8 cellular contexts compared by ENCODE assay signal in the genomic region with DNA sequence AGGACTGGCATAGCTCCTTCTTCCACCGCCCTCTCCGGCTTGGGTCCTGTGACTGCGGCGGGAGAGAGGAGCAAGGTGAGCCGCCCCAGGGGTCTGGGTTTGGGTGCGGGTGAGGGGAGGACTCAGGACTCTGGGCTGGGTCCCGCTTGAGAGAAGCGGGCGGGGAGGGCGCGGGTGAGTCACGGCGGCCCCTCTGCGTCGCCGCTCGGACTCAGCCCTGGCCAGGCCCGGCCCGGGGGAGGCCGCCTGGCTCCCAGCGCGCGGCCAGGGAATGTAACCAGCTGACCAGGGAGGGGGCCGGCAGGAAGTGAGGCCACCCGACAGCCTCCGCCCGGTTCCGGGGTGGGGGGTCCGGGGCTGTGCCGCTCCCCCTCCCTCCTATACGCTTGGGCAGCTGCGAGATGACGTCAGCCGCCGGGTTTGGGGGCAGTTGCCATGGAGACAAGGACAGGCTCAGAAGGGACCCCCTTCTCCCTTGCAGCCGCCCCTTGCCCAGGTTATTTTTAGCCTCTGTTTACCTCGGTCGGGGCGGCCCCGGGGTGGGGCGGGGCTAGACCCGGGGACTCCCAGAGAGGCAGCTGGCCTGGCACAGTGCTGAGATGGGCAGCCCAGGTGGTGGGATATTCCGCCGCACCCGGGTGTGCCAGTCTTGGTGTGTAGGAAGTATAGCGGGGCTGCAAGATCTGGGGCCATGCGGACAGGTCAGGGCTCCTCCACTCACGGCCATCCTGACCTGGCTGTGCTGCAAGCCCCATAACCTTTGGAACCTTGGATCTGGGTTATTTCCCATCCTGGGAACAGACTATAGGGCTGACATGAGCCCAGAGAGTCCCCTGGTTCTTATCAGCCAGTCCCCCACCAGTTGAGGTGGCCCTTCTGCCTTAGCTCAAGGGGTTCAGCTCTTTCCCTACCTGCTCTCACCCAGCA. TPM values are rescaled to one million over a fixed set of nuclear protein-coding genes. Genes with fewer than 3 reads are reported as not detected.
DNase-seq lines count a peak whose midpoint lies in the region; ATAC-seq and TF ChIP-seq lines count a peak whose summit lies in the region.

No MANE protein-coding gene starts in this region.

- H3K27me3 Mint-ChIP-seq in Calu3 (ENCODE audit: unreplicated experiment) = peaks cover 9% of the 10 kb centered on the region

- H3K36me3 Mint-ChIP-seq in Calu3 (ENCODE audit: insufficient read depth, unreplicated experiment) = peaks cover 45% of the 10 kb centered on the region

- H3K27ac ChIP-seq in ectodermal cell (ENCODE audit: insufficient read depth, low read depth, low read length, poor library complexity, severe bottlenecking) (no peak overlapping the region), right lobe of liver (peak overlapping the region; percentile 70 to 88 (median 76)), stomach (peak overlapping the region; percentile 86 to 93 (median 89))

- intact Hi-C loops in Calu3 (cut with micrococcal nuclease; ENCODE audit: unreplicated experiment) = no loop called here
- intact Hi-C loops in right lobe of liver (cut with DNase I) = no loop called here
- intact Hi-C loops in stomach (cut with DNase I; ENCODE audit: low total_unique reads) = no loop called here

- H3K4me3 ChIP-seq in ectodermal cell (ENCODE audit: insufficient read depth, low read depth, low read length) = peak overlapping the region; percentile 61
- peak overlapping the region; percentile 78 to 87 (median 81) for H3K4me3 ChIP-seq in right lobe of liver
- peak overlapping the region; percentile 70 to 93 (median 84) for H3K4me3 ChIP-seq in stomach

- WGBS in ectodermal cell, 2 experiments = 9% methylated on average over 48 of the region's 48 CpGs
- WGBS in right lobe of liver (ENCODE audit: insufficient coverage, low coverage, low lambda C conversion rate, missing lambda C conversion rate) = 5% methylated on average over 4 of the region's 48 CpGs
- 2 to 6% (median 4%) methylated on average over 28 to 48 of the region's 48 CpGs for WGBS in stomach, 5 donors

- TF ChIP-seq POLR2A in right lobe of liver (IDR thresholded peaks at IDR 0.05) = peak; percentile 81
- no peak for TF ChIP-seq POLR2A in stomach (IDR thresholded peaks at IDR 0.05)

- H3K27ac Mint-ChIP-seq in Calu3 (ENCODE audit: unreplicated experiment) = peak overlapping the region; percentile 76

- H3K4me1 Mint-ChIP-seq in Calu3 (ENCODE audit: low read depth, unreplicated experiment) = peaks cover 44% of the 10 kb centered on the region

- peaks cover 13% of the 10 kb centered on the region for H3K4me1 ChIP-seq in ectodermal cell (ENCODE audit: control insufficient read depth, insufficient read depth, low read length)
- H3K4me1 ChIP-seq in right lobe of liver = peaks cover 0 to 28% (median 9%) of the 10 kb centered on the region in 4 donors
- peaks cover 15 to 60% (median 54%) of the 10 kb centered on the region in 4 donors for H3K4me1 ChIP-seq in stomach

- TF ChIP-seq CTCF in Calu3 (IDR thresholded peaks at IDR 0.05; ENCODE audit: unreplicated experiment) (no peak), right lobe of liver (IDR thresholded peaks at IDR 0.05) (no peak), stomach (IDR thresholded peaks at IDR 0.05) (no peak)

- TF ChIP-seq EP300 in stomach (IDR thresholded peaks at IDR 0.05) = no peak

- DNase-seq in Calu3 (peak; percentile 73), RPMI8226 (peak; percentile 82), right lobe of liver (peak; percentile 69 to 76 (median 75)), stomach (peak; percentile 65), NCI-H1694 (lab: John Stamatoyannopoulos, UW) (no peak), HT-29 (ENCODE audit: low spot score) (no peak)

- no peaks in the 10 kb centered on the region for H3K36me3 ChIP-seq in ectodermal cell (ENCODE audit: control insufficient read depth, insufficient read depth, low read length)
- no peaks in the 10 kb centered on the region for H3K36me3 ChIP-seq in right lobe of liver
- no peaks in the 10 kb centered on the region for H3K36me3 ChIP-seq in stomach

- peak overlapping the region; percentile 87 for H3K4me3 Mint-ChIP-seq in Calu3 (ENCODE audit: low read depth, unreplicated experiment)

- H3K27me3 ChIP-seq in ectodermal cell (ENCODE audit: control insufficient read depth, insufficient read depth, low read length, poor library complexity, severe bottlenecking) = peaks cover 89% of the 10 kb centered on the region
- H3K27me3 ChIP-seq in right lobe of liver = no peaks in the 10 kb centered on the region
- H3K27me3 ChIP-seq in stomach = no peaks in the 10 kb centered on the region

- H3K9me3 ChIP-seq in ectodermal cell (ENCODE audit: control insufficient read depth, low read length) (no peaks in the 10 kb centered on the region), right lobe of liver (no peaks in the 10 kb centered on the region), stomach (no peaks in the 10 kb centered on the region)

- BruUV-seq in Calu3 (replicated peaks; lab: Mats Ljungman, UMichigan) = no TSS peak

- no peaks in the 10 kb centered on the region for H3K9me3 Mint-ChIP-seq in Calu3 (ENCODE audit: low read depth, unreplicated experiment)

- CTCF ChIA-PET in Calu3 (lab: Charles Lee) = interaction anchor here (1.8 to 2.5 kb wide), 3 partner anchors 8 to 130 kb away, joined by 6 to 7 read pairs (median 7); a partner anchor contains a TSS

- ATAC-seq in GM21723 (IDR thresholded peaks at IDR 0.05; ENCODE audit: unreplicated experiment) = peak; percentile 47
- peak; percentile 51 to 64 (median 56) for ATAC-seq in right lobe of liver

RNA-seq across cellular contexts. Expression of a gene that starts 1.6 kb away (rescaled TPM):
- total RNA-seq in Calu3 (2022) (59.0 and 71.6 TPM in 2 replicates), right lobe of liver (10 to 100 TPM; 19.9 to 35.0 (median 26.8) TPM), stomach (100 to 1,000 TPM in 2 of 5 donors, 10 to 100 TPM in 3; 24.0 to 159 (median 38.4) TPM)
- polyA plus RNA-seq in ectodermal cell (2013, experiment 1 of 4) = 19.4 TPM
- 20.5 TPM for polyA plus RNA-seq in ectodermal cell (2013, experiment 2 of 4)
- 17.2 TPM for polyA plus RNA-seq in ectodermal cell (2013, experiment 3 of 4)
- polyA plus RNA-seq in ectodermal cell (2013, experiment 4 of 4) = 19.0 TPM
- 10 to 100 TPM; 17.2 to 29.5 (median 23.4) TPM for polyA plus RNA-seq in stomach
- total RNA-seq in HT-29 (2014; rRNA removed; shearing (Covaris generic)) = 22.8 and 23.8 TPM in 2 replicates

RNA-seq across cellular contexts. Expression of a gene that starts 32.0 kb away (rescaled TPM):
- 50.9 and 52.1 TPM in 2 replicates for total RNA-seq in Calu3 (2022)
- polyA plus RNA-seq in ectodermal cell (2013, experiment 1 of 4) = 89.2 TPM
- 83.8 TPM for polyA plus RNA-seq in ectodermal cell (2013, experiment 2 of 4)
- 66.2 TPM for polyA plus RNA-seq in ectodermal cell (2013, experiment 3 of 4)
- polyA plus RNA-seq in ectodermal cell (2013, experiment 4 of 4) = 66.5 TPM
- total RNA-seq in right lobe of liver = 10 to 100 TPM; 14.3 to 18.5 (median 17.0) TPM
- total RNA-seq in stomach = 10 to 100 TPM; 29.2 to 47.3 (median 38.8) TPM
- 10 to 100 TPM; 15.0 to 19.9 (median 17.9) TPM for polyA plus RNA-seq in stomach
- total RNA-seq in HT-29 (2014; rRNA removed; shearing (Covaris generic)) = 28.3 and 36.4 TPM in 2 replicates

RNA-seq across cellular contexts. Expression of a gene that starts 46.9 kb away (rescaled TPM):
- not detected in 2 replicates for total RNA-seq in Calu3 (2022)
- polyA plus RNA-seq in ectodermal cell (2013, experiment 1 of 4) = not detected
- not detected for polyA plus RNA-seq in ectodermal cell (2013, experiment 2 of 4)
- polyA plus RNA-seq in ectodermal cell (2013, experiment 3 of 4) = not detected
- not detected for polyA plus RNA-seq in ectodermal cell (2013, experiment 4 of 4)
- total RNA-seq in right lobe of liver = not detected
- total RNA-seq in stomach = not detected
- not detected for polyA plus RNA-seq in stomach
- total RNA-seq in HT-29 (2014; rRNA removed; shearing (Covaris generic)) = not detected in 2 replicates

RNA-seq across cellular contexts. Expression of a gene that starts 49.3 kb away (rescaled TPM):
- total RNA-seq in Calu3 (2022) (85.3 and 91.0 TPM in 2 replicates), right lobe of liver (10 to 100 TPM; 33.6 to 84.6 (median 47.0) TPM), stomach (100 to 1,000 TPM in 1 of 5 donors, 10 to 100 TPM in 4; 23.5 to 102 (median 72.2) TPM)
- 79.7 TPM for polyA plus RNA-seq in ectodermal cell (2013, experiment 1 of 4)
- 75.4 TPM for polyA plus RNA-seq in ectodermal cell (2013, experiment 2 of 4)
- 56.7 TPM for polyA plus RNA-seq in ectodermal cell (2013, experiment 3 of 4)
- polyA plus RNA-seq in ectodermal cell (2013, experiment 4 of 4) = 59.7 TPM
- polyA plus RNA-seq in stomach = 100 to 1,000 TPM in 1 of 3 donors, 10 to 100 TPM in 2; 36.5 to 102 (median 57.7) TPM
- total RNA-seq in HT-29 (2014; rRNA removed; shearing (Covaris generic)) = 97.6 and 99.5 TPM in 2 replicates

Comparison
In these comparisons a context has a peak if more than half of its experiments do, and no peak if none do; other contexts are left out.
1. DNase-seq: peak in Calu3 (single experiment), RPMI8226 (single experiment), right lobe of liver (3 of 3) and stomach (single experiment); none in NCI-H1694 (single experiment) and HT-29 (single experiment).
2. Peak in every context shown above with its lines, with median percentiles within 50 percentile points of each other: H3K4me3 ChIP-seq.